ENCODE assay signal across 25 cellular contexts in genomic region chr10:58318346-58318745, GRCh38.
"Had no signal": no experiment of that assay in that cellular context is flagged by ENCODE, and none has a peak within 500 bp of the region (broad histone marks: within the 10 kb centered on the region; RNA-seq: fewer than 3 reads in every experiment).

No MANE protein-coding gene starts in this region.

- ATAC-seq: activated CD8-positive, alpha-beta memory T cell treated with anti-CD3 and anti-CD28 coated beads, Interleukin-2, amount 10 ng/mL, durations not matched to agents 7 days and 5 days; activated CD8-positive, alpha-beta T cell treated with anti-CD3 and anti-CD28 coated beads for 36 hours; effector memory CD8-positive, alpha-beta T cell; esophagus mucosa; left lung had no signal

- H3K9me3 ChIP-seq: left lung, sigmoid colon, spleen, thoracic aorta, vagina had no signal

- H3K27ac ChIP-seq: left lung, sigmoid colon, spleen, thoracic aorta, vagina, WERI-Rb-1 had no signal

- FAIRE-seq: colon, endothelial cell of umbilical vein had no signal

- H3K27me3 ChIP-seq: left lung, sigmoid colon, spleen, vagina had no signal

- DNase-seq: activated CD4-positive, alpha-beta T cell treated with anti-CD3 and anti-CD28 coated beads, Interleukin-2, amount 10 ng/mL, durations not matched to agents 7 days and 5 days; activated CD4-positive, CD25-positive, alpha-beta regulatory T cell treated with anti-CD3 and anti-CD28 coated beads, Interleukin-2, amount 50 U/mL, for 72 hours; activated CD8-positive, alpha-beta memory T cell treated with anti-CD3 and anti-CD28 coated beads, Interleukin-2, amount 10 ng/mL, durations not matched to agents 7 days and 5 days; activated CD8-positive, alpha-beta T cell treated with anti-CD3 and anti-CD28 coated beads for 36 hours; activated effector memory CD4-positive, alpha-beta T cell treated with anti-CD3 and anti-CD28 coated beads, Interleukin-2, amount 50 U/mL, for 16 hours; activated naive CD4-positive, alpha-beta T cell treated with anti-CD3 and anti-CD28 coated beads, Interleukin-2, amount 10 ng/mL, durations not matched to agents 7 days and 5 days; activated T-cell treated with anti-CD3 and anti-CD28 coated beads for 4 hours; anterior cingulate cortex; central memory CD4-positive, alpha-beta T cell; effector memory CD8-positive, alpha-beta T cell; foreskin melanocyte; kidney glomerular epithelial cell; left lung; naive B cell; sigmoid colon; spleen; stimulated activated CD4-positive, alpha-beta T cell treated with anti-CD3 and anti-CD28 coated beads, Interleukin-4, amount 100 ng/mL, for 1 hour; stimulated activated naive CD4-positive, alpha-beta T cell; WERI-Rb-1 had no signal

- H3K4me1 ChIP-seq: sigmoid colon, vagina had no signal

- H3K36me3 ChIP-seq: left lung, sigmoid colon, spleen, thoracic aorta, vagina, WERI-Rb-1 had no signal

- H3K4me3 ChIP-seq: left lung, lung, sigmoid colon, spleen, thoracic aorta, vagina had no signal
